ENCODE assay signal across 1 cellular context in the genomic region with DNA sequence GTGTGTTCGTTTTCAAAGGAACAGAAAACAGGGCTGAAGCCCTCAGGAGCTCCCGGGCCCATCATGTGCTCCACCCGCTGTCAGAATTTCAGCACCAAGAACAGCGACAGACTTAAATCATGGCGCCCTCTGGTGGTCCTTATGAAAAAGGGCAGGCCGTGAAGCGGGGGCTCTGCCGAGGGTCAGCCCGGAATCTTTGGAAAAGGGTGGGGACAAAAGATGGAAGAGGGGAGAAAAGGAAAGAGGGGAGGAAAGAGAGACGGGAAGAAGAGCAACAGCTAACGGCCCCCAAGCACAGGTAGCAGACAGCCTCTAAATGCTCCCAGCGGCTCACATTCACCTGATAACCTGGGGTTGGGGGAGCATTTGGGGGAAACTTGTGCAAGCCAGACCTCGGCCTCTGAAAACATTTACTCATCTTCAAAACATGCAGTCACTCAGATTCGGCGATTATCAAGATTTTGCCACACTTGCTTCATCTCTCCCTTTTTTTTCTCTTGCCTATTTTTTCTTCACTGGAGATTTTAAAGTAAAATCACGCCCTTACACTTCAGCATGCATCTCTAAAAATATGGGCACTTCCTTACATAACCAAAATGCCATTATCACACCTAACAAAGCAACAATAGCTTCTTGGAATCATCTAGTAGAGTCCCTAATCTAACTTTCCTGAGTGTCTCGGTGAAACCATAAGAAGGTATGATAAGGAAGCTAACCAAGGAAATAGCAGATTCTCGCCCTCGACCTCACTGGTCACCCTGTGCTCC.
TF ChIP-seq lines count a peak whose summit lies in the region.

No MANE protein-coding gene starts in this region.

TF ChIP-seq in K562, 482 proteins besides CTCF, POLR2A, EP300 and RAD21 (continued from another document and continues in another):
- TF ChIP-seq, protein P1, sequence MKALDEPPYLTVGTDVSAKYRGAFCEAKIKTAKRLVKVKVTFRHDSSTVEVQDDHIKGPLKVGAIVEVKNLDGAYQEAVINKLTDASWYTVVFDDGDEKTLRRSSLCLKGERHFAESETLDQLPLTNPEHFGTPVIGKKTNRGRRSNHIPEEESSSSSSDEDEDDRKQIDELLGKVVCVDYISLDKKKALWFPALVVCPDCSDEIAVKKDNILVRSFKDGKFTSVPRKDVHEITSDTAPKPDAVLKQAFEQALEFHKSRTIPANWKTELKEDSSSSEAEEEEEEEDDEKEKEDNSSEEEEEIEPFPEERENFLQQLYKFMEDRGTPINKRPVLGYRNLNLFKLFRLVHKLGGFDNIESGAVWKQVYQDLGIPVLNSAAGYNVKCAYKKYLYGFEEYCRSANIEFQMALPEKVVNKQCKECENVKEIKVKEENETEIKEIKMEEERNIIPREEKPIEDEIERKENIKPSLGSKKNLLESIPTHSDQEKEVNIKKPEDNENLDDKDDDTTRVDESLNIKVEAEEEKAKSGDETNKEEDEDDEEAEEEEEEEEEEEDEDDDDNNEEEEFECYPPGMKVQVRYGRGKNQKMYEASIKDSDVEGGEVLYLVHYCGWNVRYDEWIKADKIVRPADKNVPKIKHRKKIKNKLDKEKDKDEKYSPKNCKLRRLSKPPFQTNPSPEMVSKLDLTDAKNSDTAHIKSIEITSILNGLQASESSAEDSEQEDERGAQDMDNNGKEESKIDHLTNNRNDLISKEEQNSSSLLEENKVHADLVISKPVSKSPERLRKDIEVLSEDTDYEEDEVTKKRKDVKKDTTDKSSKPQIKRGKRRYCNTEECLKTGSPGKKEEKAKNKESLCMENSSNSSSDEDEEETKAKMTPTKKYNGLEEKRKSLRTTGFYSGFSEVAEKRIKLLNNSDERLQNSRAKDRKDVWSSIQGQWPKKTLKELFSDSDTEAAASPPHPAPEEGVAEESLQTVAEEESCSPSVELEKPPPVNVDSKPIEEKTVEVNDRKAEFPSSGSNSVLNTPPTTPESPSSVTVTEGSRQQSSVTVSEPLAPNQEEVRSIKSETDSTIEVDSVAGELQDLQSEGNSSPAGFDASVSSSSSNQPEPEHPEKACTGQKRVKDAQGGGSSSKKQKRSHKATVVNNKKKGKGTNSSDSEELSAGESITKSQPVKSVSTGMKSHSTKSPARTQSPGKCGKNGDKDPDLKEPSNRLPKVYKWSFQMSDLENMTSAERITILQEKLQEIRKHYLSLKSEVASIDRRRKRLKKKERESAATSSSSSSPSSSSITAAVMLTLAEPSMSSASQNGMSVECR (CRISPR knock-in tag; IDR thresholded peaks at IDR 0.05): peak; percentile 45; the same call in 1 of the 2 replicates
- TF ChIP-seq ZNF644 (tag; IDR thresholded peaks at IDR 0.05; ENCODE audit: low read depth) (0 out of 2 replicates have a peak, but pooled peaks have one; percentile 50), CBX3 (IDR thresholded peaks at IDR 0.05; ENCODE audit: borderline replicate concordance in 1 of 2, low read length in 2 of 2) (0 out of 3 replicates have a peak, but pooled peaks of 1 of the 2 experiments have one; percentile 36), FOXA3 (CRISPR knock-in tag; conservative IDR thresholded peaks at IDR 0.05 in 1 of 2, IDR thresholded peaks at IDR 0.05 in 1 of 2) (no peak), JUND (IDR thresholded peaks at IDR 0.05; ENCODE audit: borderline replicate concordance, low read depth, low read length) (peak; percentile 48; the same call in 1 of the 2 replicates), JUND (tag; IDR thresholded peaks at IDR 0.05; ENCODE audit: borderline replicate concordance, low read depth, low read length) (no peak; the same call in 2 of the 3 replicates), PRMT5 (CRISPR knock-in tag; IDR thresholded peaks at IDR 0.05) (peak; percentile 79; the same call in 1 of the 2 replicates), ZNF174 (CRISPR knock-in tag; IDR thresholded peaks at IDR 0.05) (no peak), EP400 (IDR thresholded peaks at IDR 0.05) (no peak), BRD9 (IDR thresholded peaks at IDR 0.05; ENCODE audit: low read depth, partially characterized antibody) (no peak), DMBX1 (CRISPR knock-in tag; IDR thresholded peaks at IDR 0.05; ENCODE audit: borderline replicate concordance) (peak; percentile 83; the same call in 1 of the 2 replicates), RB1 (IDR thresholded peaks at IDR 0.05; ENCODE audit: low read depth) (peak; percentile 62; the same call in 1 of the 2 replicates), CREM (IDR thresholded peaks at IDR 0.05; ENCODE audit: low read depth) (0 out of 2 replicates have a peak, but pooled peaks have one; percentile 53), SIN3A (IDR thresholded peaks at IDR 0.05; ENCODE audit: borderline replicate concordance in 2 of 2, control insufficient read depth in 1 of 2, low read depth in 2 of 2, low read length in 2 of 2) (peak; percentile 46 to 85; a peak in 2 of 4 replicates), MCM5 (IDR thresholded peaks at IDR 0.05; ENCODE audit: low read depth) (no peak), CXXC5 (CRISPR knock-in tag; IDR thresholded peaks at IDR 0.05) (peak; percentile 54), HDAC2 (IDR thresholded peaks at IDR 0.05) (peak; percentile 78), SRF (CRISPR knock-in tag; IDR thresholded peaks at IDR 0.05) (peak in 1 of 2 experiments; percentile 54; a peak in 1 of 4 replicates), CREB1 (IDR thresholded peaks at IDR 0.05) (no peak), CREB1 (CRISPR knock-in tag; IDR thresholded peaks at IDR 0.05) (0 out of 2 replicates have a peak, but pooled peaks have one; percentile 28), ZNF41 (CRISPR knock-in tag; conservative IDR thresholded peaks at IDR 0.05) (0 out of 2 replicates have a peak, but pooled peaks have one; percentile 26), LCOR (CRISPR knock-in tag; IDR thresholded peaks at IDR 0.05) (peak; percentile 81)
- TF ChIP-seq, protein P2, sequence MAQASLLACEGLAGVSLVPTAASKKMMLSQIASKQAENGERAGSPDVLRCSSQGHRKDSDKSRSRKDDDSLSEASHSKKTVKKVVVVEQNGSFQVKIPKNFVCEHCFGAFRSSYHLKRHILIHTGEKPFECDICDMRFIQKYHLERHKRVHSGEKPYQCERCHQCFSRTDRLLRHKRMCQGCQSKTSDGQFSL (CRISPR knock-in tag; IDR thresholded peaks at IDR 0.05): 0 out of 2 replicates have a peak, but pooled peaks have one; percentile 41
- TF ChIP-seq, protein P2 (tag; IDR thresholded peaks at IDR 0.05): no peak
- TF ChIP-seq, protein P3, sequence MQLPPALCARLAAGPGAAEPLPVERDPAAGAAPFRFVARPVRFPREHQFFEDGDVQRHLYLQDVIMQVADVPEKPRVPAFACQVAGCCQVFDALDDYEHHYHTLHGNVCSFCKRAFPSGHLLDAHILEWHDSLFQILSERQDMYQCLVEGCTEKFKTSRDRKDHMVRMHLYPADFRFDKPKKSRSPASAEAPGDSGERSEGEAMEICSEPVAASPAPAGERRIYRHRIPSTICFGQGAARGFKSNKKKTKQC (CRISPR knock-in tag; IDR thresholded peaks at IDR 0.05): peak; percentile 93
- TF ChIP-seq, protein P4, sequence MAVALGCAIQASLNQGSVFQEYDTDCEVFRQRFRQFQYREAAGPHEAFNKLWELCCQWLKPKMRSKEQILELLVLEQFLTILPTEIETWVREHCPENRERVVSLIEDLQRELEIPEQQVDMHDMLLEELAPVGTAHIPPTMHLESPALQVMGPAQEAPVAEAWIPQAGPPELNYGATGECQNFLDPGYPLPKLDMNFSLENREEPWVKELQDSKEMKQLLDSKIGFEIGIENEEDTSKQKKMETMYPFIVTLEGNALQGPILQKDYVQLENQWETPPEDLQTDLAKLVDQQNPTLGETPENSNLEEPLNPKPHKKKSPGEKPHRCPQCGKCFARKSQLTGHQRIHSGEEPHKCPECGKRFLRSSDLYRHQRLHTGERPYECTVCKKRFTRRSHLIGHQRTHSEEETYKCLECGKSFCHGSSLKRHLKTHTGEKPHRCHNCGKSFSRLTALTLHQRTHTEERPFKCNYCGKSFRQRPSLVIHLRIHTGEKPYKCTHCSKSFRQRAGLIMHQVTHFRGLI (CRISPR knock-in tag; IDR thresholded peaks at IDR 0.05): peak; percentile 21; the same call in 1 of the 2 replicates
- TF ChIP-seq, protein P5, sequence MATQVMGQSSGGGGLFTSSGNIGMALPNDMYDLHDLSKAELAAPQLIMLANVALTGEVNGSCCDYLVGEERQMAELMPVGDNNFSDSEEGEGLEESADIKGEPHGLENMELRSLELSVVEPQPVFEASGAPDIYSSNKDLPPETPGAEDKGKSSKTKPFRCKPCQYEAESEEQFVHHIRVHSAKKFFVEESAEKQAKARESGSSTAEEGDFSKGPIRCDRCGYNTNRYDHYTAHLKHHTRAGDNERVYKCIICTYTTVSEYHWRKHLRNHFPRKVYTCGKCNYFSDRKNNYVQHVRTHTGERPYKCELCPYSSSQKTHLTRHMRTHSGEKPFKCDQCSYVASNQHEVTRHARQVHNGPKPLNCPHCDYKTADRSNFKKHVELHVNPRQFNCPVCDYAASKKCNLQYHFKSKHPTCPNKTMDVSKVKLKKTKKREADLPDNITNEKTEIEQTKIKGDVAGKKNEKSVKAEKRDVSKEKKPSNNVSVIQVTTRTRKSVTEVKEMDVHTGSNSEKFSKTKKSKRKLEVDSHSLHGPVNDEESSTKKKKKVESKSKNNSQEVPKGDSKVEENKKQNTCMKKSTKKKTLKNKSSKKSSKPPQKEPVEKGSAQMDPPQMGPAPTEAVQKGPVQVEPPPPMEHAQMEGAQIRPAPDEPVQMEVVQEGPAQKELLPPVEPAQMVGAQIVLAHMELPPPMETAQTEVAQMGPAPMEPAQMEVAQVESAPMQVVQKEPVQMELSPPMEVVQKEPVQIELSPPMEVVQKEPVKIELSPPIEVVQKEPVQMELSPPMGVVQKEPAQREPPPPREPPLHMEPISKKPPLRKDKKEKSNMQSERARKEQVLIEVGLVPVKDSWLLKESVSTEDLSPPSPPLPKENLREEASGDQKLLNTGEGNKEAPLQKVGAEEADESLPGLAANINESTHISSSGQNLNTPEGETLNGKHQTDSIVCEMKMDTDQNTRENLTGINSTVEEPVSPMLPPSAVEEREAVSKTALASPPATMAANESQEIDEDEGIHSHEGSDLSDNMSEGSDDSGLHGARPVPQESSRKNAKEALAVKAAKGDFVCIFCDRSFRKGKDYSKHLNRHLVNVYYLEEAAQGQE (CRISPR knock-in tag; IDR thresholded peaks at IDR 0.05; ENCODE audit: low read depth): peak; percentile 99
- TF ChIP-seq, protein P6, sequence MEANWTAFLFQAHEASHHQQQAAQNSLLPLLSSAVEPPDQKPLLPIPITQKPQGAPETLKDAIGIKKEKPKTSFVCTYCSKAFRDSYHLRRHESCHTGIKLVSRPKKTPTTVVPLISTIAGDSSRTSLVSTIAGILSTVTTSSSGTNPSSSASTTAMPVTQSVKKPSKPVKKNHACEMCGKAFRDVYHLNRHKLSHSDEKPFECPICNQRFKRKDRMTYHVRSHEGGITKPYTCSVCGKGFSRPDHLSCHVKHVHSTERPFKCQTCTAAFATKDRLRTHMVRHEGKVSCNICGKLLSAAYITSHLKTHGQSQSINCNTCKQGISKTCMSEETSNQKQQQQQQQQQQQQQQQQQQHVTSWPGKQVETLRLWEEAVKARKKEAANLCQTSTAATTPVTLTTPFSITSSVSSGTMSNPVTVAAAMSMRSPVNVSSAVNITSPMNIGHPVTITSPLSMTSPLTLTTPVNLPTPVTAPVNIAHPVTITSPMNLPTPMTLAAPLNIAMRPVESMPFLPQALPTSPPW (CRISPR knock-in tag; IDR thresholded peaks at IDR 0.05): peak; percentile 58
- TF ChIP-seq, protein P7, sequence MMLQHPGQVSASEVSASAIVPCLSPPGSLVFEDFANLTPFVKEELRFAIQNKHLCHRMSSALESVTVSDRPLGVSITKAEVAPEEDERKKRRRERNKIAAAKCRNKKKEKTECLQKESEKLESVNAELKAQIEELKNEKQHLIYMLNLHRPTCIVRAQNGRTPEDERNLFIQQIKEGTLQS (IDR thresholded peaks at IDR 0.05): no peak
- TF ChIP-seq, protein P7 (CRISPR knock-in tag; conservative IDR thresholded peaks at IDR 0.05): 0 out of 2 replicates have a peak, but pooled peaks have one; percentile 31
- TF ChIP-seq, protein P8, sequence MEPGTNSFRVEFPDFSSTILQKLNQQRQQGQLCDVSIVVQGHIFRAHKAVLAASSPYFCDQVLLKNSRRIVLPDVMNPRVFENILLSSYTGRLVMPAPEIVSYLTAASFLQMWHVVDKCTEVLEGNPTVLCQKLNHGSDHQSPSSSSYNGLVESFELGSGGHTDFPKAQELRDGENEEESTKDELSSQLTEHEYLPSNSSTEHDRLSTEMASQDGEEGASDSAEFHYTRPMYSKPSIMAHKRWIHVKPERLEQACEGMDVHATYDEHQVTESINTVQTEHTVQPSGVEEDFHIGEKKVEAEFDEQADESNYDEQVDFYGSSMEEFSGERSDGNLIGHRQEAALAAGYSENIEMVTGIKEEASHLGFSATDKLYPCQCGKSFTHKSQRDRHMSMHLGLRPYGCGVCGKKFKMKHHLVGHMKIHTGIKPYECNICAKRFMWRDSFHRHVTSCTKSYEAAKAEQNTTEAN (CRISPR knock-in tag; IDR thresholded peaks at IDR 0.05): peak; percentile 51; the same call in 1 of the 2 replicates
- TF ChIP-seq, protein P9, sequence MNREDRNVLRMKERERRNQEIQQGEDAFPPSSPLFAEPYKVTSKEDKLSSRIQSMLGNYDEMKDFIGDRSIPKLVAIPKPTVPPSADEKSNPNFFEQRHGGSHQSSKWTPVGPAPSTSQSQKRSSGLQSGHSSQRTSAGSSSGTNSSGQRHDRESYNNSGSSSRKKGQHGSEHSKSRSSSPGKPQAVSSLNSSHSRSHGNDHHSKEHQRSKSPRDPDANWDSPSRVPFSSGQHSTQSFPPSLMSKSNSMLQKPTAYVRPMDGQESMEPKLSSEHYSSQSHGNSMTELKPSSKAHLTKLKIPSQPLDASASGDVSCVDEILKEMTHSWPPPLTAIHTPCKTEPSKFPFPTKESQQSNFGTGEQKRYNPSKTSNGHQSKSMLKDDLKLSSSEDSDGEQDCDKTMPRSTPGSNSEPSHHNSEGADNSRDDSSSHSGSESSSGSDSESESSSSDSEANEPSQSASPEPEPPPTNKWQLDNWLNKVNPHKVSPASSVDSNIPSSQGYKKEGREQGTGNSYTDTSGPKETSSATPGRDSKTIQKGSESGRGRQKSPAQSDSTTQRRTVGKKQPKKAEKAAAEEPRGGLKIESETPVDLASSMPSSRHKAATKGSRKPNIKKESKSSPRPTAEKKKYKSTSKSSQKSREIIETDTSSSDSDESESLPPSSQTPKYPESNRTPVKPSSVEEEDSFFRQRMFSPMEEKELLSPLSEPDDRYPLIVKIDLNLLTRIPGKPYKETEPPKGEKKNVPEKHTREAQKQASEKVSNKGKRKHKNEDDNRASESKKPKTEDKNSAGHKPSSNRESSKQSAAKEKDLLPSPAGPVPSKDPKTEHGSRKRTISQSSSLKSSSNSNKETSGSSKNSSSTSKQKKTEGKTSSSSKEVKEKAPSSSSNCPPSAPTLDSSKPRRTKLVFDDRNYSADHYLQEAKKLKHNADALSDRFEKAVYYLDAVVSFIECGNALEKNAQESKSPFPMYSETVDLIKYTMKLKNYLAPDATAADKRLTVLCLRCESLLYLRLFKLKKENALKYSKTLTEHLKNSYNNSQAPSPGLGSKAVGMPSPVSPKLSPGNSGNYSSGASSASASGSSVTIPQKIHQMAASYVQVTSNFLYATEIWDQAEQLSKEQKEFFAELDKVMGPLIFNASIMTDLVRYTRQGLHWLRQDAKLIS (CRISPR knock-in tag; IDR thresholded peaks at IDR 0.05): peak; percentile 75
